Comparison of ENCODE assay signal across 1 cellular context in genomic region chr5:180670157-180670556, GRCh38.
TF ChIP-seq lines count a peak whose summit lies in the region.

No MANE protein-coding gene starts in this region.

TF ChIP-seq in K562, 482 proteins besides CTCF, POLR2A, EP300 and RAD21 (continued from another document and continues in another):
- TF ChIP-seq ID3 (CRISPR knock-in tag; IDR thresholded peaks at IDR 0.05) (no peak), ID3 (tag; IDR thresholded peaks at IDR 0.05) (no peak), ZNF146 (CRISPR knock-in tag; IDR thresholded peaks at IDR 0.05; ENCODE audit: unreplicated experiment) (no peak), ZNF282 (CRISPR knock-in tag; IDR thresholded peaks at IDR 0.05) (no peak), NFYB (IDR thresholded peaks at IDR 0.05; ENCODE audit: extremely low read depth, insufficient read length) (no peak), E2F8 (IDR thresholded peaks at IDR 0.05; ENCODE audit: low read depth, partially characterized antibody) (no peak), HNRNPL (IDR thresholded peaks at IDR 0.05; ENCODE audit: low read depth, low read length) (no peak), ATF7 (IDR thresholded peaks at IDR 0.05) (no peak), CTBP1 (IDR thresholded peaks at IDR 0.05; ENCODE audit: borderline replicate concordance) (no peak), YY1 (IDR thresholded peaks at IDR 0.05; ENCODE audit: borderline replicate concordance in 1 of 3, control insufficient read depth in 1 of 3, extremely low read depth in 1 of 3, insufficient read depth in 3 of 3, insufficient read length in 1 of 3, insufficient replicate concordance in 2 of 3, low read depth in 1 of 3, low read length in 2 of 3) (no peak), CBFA2T3 (IDR thresholded peaks at IDR 0.05) (no peak), EZH2 (IDR thresholded peaks at IDR 0.05; ENCODE audit: borderline replicate concordance, low read depth, low read length) (no peak), RBM39 (optimal IDR thresholded peaks at IDR 0.05; ENCODE audit: low read depth, low read length) (no peak), NEUROD1 (IDR thresholded peaks at IDR 0.05; ENCODE audit: borderline replicate concordance, low read depth, low read length, partially characterized antibody) (no peak), NKRF (IDR thresholded peaks at IDR 0.05; ENCODE audit: borderline replicate concordance) (peak; percentile 69), ZNF79 (CRISPR knock-in tag; IDR thresholded peaks at IDR 0.05; ENCODE audit: low read depth) (no peak), NBN (IDR thresholded peaks at IDR 0.05; ENCODE audit: low read depth) (0 out of 2 replicates have a peak, but pooled peaks have one; percentile 41), TSHZ1 (CRISPR knock-in tag; IDR thresholded peaks at IDR 0.05) (no peak), MYNN (IDR thresholded peaks at IDR 0.05) (no peak), MYNN (CRISPR knock-in tag; IDR thresholded peaks at IDR 0.05) (no peak), ZNF12 (CRISPR knock-in tag; IDR thresholded peaks at IDR 0.05) (no peak), CEBPB (tag; IDR thresholded peaks at IDR 0.05) (no peak), CREB3L1 (IDR thresholded peaks at IDR 0.05; ENCODE audit: borderline replicate concordance, low read depth) (no peak), PKNOX1 (IDR thresholded peaks at IDR 0.05) (no peak), RNF2 (IDR thresholded peaks at IDR 0.05) (no peak), KAT7 (CRISPR knock-in tag; IDR thresholded peaks at IDR 0.05; ENCODE audit: borderline replicate concordance) (no peak), MED1 (CRISPR knock-in tag; IDR thresholded peaks at IDR 0.05; ENCODE audit: borderline replicate concordance) (no peak), ERF (CRISPR knock-in tag; IDR thresholded peaks at IDR 0.05) (no peak), ZFP91 (CRISPR knock-in tag; IDR thresholded peaks at IDR 0.05) (no peak), MTA1 (IDR thresholded peaks at IDR 0.05; ENCODE audit: borderline replicate concordance) (no peak), RBM17 (IDR thresholded peaks at IDR 0.05; ENCODE audit: borderline replicate concordance, low read depth, low read length) (no peak), BRCA1 (IDR thresholded peaks at IDR 0.05) (no peak), BRCA1 (CRISPR knock-in tag; IDR thresholded peaks at IDR 0.05) (no peak), ATF1 (CRISPR knock-in tag; IDR thresholded peaks at IDR 0.05) (no peak), ATF1 (tag; IDR thresholded peaks at IDR 0.05) (0 out of 2 replicates have a peak, but pooled peaks have one; percentile 15), HLTF (IDR thresholded peaks at IDR 0.05) (0 out of 2 replicates have a peak, but pooled peaks have one; percentile 62), DPF2 (IDR thresholded peaks at IDR 0.05) (no peak), THRB (CRISPR knock-in tag; conservative IDR thresholded peaks at IDR 0.05) (peak; percentile 70; the same call in 1 of the 2 replicates), ZFP30 (CRISPR knock-in tag; IDR thresholded peaks at IDR 0.05; ENCODE audit: borderline replicate concordance) (no peak), ZNF395 (CRISPR knock-in tag; IDR thresholded peaks at IDR 0.05) (no peak), BCOR (IDR thresholded peaks at IDR 0.05) (peak; percentile 65; the same call in 1 of the 2 replicates), ATF3 (IDR thresholded peaks at IDR 0.05) (no peak), ATF3 (CRISPR knock-in tag; conservative IDR thresholded peaks at IDR 0.05) (no peak), CCNT2 (IDR thresholded peaks at IDR 0.05; ENCODE audit: borderline replicate concordance, extremely low read depth, insufficient read length, low read depth, low read length) (no peak), TAF9B (IDR thresholded peaks at IDR 0.05; ENCODE audit: partially characterized antibody) (no peak), PHF20 (IDR thresholded peaks at IDR 0.05; ENCODE audit: partially characterized antibody) (peak; percentile 72), HNRNPH1 (optimal IDR thresholded peaks at IDR 0.05; ENCODE audit: low read depth, low read length) (no peak), HMG20A (CRISPR knock-in tag; conservative IDR thresholded peaks at IDR 0.05) (no peak), ZC3H8 (IDR thresholded peaks at IDR 0.05) (peak; percentile 72; the same call in 1 of the 2 replicates), CBFB (CRISPR knock-in tag; IDR thresholded peaks at IDR 0.05) (no peak), ZKSCAN3 (CRISPR knock-in tag; IDR thresholded peaks at IDR 0.05) (no peak)
